In genomic region chr16:11411059-11411550, GRCh38 we compare ENCODE assay signal across 15 cellular contexts.
A peak's percentile ranks its signal among the peaks of the same experiment; 100 is the strongest.
DNase-seq lines count a peak whose midpoint lies in the region; TF ChIP-seq lines count a peak whose summit lies in the region.
"Had no signal": no experiment of that assay in that cellular context is flagged by ENCODE, and none has a peak within 500 bp of the region (broad histone marks: within the 10 kb centered on the region; RNA-seq: fewer than 3 reads in every experiment).

No MANE protein-coding gene starts in this region.

- H3K9me3 Mint-ChIP-seq in dendritic cell treated with granulocyte-macrophage colony-stimulating factor and Interleukin-4, amounts not matched to agents 40 ng/mL and 50 ng/mL, for 4 days, result no peaks in the 10 kb centered on the region
- H3K9me3 Mint-ChIP-seq: CD4-positive, alpha-beta memory T cell had no signal

- peak overlapping the region; percentile 4 to 74 (median 57) for H3K4me2 ChIP-seq in BLaER1 treated with 17β-estradiol and CSF1 and Interleukin-3, amounts not matched to agents 10 nM and 100 nM
- H3K4me2 ChIP-seq: KMS-11 had no signal

- H3K27me3 ChIP-seq in BLaER1 treated with 17β-estradiol and CSF1 and Interleukin-3, amounts not matched to agents 10 nM and 100 nM, result no peaks in the 10 kb centered on the region
- no peaks in the 10 kb centered on the region for H3K27me3 ChIP-seq in tibial artery
- H3K27me3 ChIP-seq: Peyer's patch had no signal

- DNase-seq in NCI-H2171 (lab: John Stamatoyannopoulos, UW) (peak; percentile 91), tibial artery (no peak), NCI-H2081 treated with DMSO at 0.1 percent for 48 hours (lab: John Stamatoyannopoulos, UW) (no peak), UCSD-AML1 (lab: John Stamatoyannopoulos, UW; ENCODE audit: unreplicated experiment) (no peak), COR-L47 (lab: John Stamatoyannopoulos, UW) (no peak)
- DNase-seq: CD4-positive, alpha-beta memory T cell; GOT3; NCI-H1436; NCI-H2029; NCI-H510A; Peyer's patch; SHP77 had no signal

- H3K9ac ChIP-seq in BLaER1 treated with 17β-estradiol and CSF1 and Interleukin-3, amounts not matched to agents 10 nM and 100 nM, result peak overlapping the region in 8 of 11 experiments; percentile 2 to 60 (median 28); a peak in 4 of 22 replicates
- H3K9ac ChIP-seq: KMS-11 had no signal

- no peaks in the 10 kb centered on the region for H3K36me3 Mint-ChIP-seq in dendritic cell treated with granulocyte-macrophage colony-stimulating factor and Interleukin-4, amounts not matched to agents 40 ng/mL and 50 ng/mL, for 4 days (ENCODE audit: low read depth)

- no peak overlapping the region for H3K4me3 Mint-ChIP-seq in dendritic cell treated with granulocyte-macrophage colony-stimulating factor and Interleukin-4, amounts not matched to agents 40 ng/mL and 50 ng/mL, for 4 days
- H3K4me3 Mint-ChIP-seq: CD4-positive, alpha-beta memory T cell had no signal

- H3K4me3 ChIP-seq in BLaER1 treated with 17β-estradiol and CSF1 and Interleukin-3, amounts not matched to agents 10 nM and 100 nM, result no peak overlapping the region
- no peak overlapping the region for H3K4me3 ChIP-seq in tibial artery
- H3K4me3 ChIP-seq: Peyer's patch had no signal

- H3K4me1 Mint-ChIP-seq in dendritic cell treated with granulocyte-macrophage colony-stimulating factor and Interleukin-4, amounts not matched to agents 40 ng/mL and 50 ng/mL, for 4 days (ENCODE audit: low read depth), result peaks cover 35% of the 10 kb centered on the region

- no peaks in the 10 kb centered on the region for H3K9me3 ChIP-seq in BLaER1 treated with 17β-estradiol and CSF1 and Interleukin-3, amounts not matched to agents 10 nM and 100 nM (replicated peaks in 1 of 11)
- no peaks in the 10 kb centered on the region for H3K9me3 ChIP-seq in tibial artery
- H3K9me3 ChIP-seq: Peyer's patch had no signal

- H3K27ac ChIP-seq in BLaER1 treated with 17β-estradiol and CSF1 and Interleukin-3, amounts not matched to agents 10 nM and 100 nM, result peak overlapping the region in 5 of 11 experiments; percentile 31 to 44 (median 32); a peak in 6 of 22 replicates
- H3K27ac ChIP-seq in tibial artery, result peak overlapping the region; percentile 18 to 55
- H3K27ac ChIP-seq: KMS-11, Peyer's patch had no signal

- H4K20me1 ChIP-seq in BLaER1 treated with 17β-estradiol and CSF1 and Interleukin-3, amounts not matched to agents 10 nM and 100 nM, result no peaks in the 10 kb centered on the region

- H3K36me3 ChIP-seq in BLaER1 treated with 17β-estradiol and CSF1 and Interleukin-3, amounts not matched to agents 10 nM and 100 nM, result no peaks in the 10 kb centered on the region
- H3K36me3 ChIP-seq in tibial artery, result no peaks in the 10 kb centered on the region
- H3K36me3 ChIP-seq: Peyer's patch had no signal

- intact Hi-C loops in dendritic cell treated with granulocyte-macrophage colony-stimulating factor and Interleukin-4, amounts not matched to agents 40 ng/mL and 50 ng/mL, for 4 days (cut with micrococcal nuclease), result no loop called here
- intact Hi-C loops in tibial artery (cut with DNase I; ENCODE audit: low total_unique reads), result no loop called here

- no peak for TF ChIP-seq CTCF in tibial artery (IDR thresholded peaks at IDR 0.05)

- H3K4me1 ChIP-seq in BLaER1 treated with 17β-estradiol and CSF1 and Interleukin-3, amounts not matched to agents 10 nM and 100 nM, result peaks cover 9 to 62% (median 48%) of the 10 kb centered on the region in 10 experiments
- H3K4me1 ChIP-seq in tibial artery, result peaks cover 0 to 14% (median 10%) of the 10 kb centered on the region in 4 donors
- H3K4me1 ChIP-seq: Peyer's patch had no signal

- peak overlapping the region; percentile 82 for H3K27ac Mint-ChIP-seq in dendritic cell treated with granulocyte-macrophage colony-stimulating factor and Interleukin-4, amounts not matched to agents 40 ng/mL and 50 ng/mL, for 4 days
- H3K27ac Mint-ChIP-seq: CD4-positive, alpha-beta memory T cell had no signal

- H3K27me3 Mint-ChIP-seq in dendritic cell treated with granulocyte-macrophage colony-stimulating factor and Interleukin-4, amounts not matched to agents 40 ng/mL and 50 ng/mL, for 4 days, result peaks cover 7% of the 10 kb centered on the region
- H3K27me3 Mint-ChIP-seq: CD4-positive, alpha-beta memory T cell had no signal
